Comparison of ENCODE assay signal across 1 cellular context in the genomic region with DNA sequence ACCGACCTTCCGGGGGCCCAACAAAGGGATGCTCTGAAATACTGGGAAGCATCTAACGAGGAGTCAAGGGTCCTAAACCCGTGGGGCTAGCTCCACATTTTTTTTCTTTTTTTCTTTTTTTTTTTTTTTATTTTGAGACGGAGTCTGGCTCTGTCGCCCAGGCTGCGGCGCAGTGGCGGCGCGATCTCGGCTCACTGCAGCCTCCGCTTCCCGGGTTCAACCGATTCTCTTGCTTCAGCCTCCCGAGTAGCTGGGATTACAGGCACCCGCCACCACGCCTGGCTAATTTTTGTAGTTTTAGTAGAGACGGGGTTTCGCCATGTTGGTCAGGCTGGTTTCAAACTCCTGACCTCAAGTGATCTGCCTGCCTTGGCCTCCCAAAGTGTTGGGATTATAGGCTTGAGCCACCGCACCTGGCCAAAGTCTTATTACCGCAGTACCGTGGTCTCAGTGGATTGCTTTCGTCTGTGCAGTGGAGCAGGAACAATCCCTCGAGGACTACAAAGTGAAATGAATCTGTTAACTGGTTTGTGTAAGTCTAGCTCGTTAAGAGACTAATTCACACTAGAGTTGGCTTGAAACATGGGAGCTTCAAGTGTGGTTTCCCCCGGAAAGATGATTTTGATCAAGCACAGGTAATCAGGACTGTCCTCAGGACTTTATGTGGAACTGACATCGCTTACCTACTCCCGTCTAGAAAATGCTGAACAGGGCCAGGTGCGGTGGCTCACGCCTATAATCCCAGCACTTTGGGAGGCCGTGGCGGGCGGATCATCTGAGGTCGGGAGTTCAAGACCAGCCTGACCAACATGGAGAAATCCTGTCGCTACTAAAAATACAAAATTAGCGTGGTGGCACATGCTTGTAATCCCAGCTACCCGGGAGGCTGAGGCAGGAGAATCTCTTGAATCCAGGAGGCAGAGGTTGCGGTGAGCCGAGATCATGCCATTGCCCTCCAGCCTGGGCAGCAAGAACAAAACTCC.
A peak's percentile ranks its signal among the peaks of the same experiment; 100 is the strongest.
TF ChIP-seq lines count a peak whose summit lies in the region.

No MANE protein-coding gene starts in this region.

TF ChIP-seq in GM12878, 131 proteins besides CTCF, POLR2A, EP300 and RAD21:
- TF ChIP-seq, protein P1, sequence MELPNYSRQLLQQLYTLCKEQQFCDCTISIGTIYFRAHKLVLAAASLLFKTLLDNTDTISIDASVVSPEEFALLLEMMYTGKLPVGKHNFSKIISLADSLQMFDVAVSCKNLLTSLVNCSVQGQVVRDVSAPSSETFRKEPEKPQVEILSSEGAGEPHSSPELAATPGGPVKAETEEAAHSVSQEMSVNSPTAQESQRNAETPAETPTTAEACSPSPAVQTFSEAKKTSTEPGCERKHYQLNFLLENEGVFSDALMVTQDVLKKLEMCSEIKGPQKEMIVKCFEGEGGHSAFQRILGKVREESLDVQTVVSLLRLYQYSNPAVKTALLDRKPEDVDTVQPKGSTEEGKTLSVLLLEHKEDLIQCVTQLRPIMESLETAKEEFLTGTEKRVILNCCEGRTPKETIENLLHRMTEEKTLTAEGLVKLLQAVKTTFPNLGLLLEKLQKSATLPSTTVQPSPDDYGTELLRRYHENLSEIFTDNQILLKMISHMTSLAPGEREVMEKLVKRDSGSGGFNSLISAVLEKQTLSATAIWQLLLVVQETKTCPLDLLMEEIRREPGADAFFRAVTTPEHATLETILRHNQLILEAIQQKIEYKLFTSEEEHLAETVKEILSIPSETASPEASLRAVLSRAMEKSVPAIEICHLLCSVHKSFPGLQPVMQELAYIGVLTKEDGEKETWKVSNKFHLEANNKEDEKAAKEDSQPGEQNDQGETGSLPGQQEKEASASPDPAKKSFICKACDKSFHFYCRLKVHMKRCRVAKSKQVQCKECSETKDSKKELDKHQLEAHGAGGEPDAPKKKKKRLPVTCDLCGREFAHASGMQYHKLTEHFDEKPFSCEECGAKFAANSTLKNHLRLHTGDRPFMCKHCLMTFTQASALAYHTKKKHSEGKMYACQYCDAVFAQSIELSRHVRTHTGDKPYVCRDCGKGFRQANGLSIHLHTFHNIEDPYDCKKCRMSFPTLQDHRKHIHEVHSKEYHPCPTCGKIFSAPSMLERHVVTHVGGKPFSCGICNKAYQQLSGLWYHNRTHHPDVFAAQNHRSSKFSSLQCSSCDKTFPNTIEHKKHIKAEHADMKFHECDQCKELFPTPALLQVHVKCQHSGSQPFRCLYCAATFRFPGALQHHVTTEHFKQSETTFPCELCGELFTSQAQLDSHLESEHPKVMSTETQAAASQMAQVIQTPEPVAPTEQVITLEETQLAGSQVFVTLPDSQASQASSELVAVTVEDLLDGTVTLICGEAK (IDR thresholded peaks at IDR 0.05; ENCODE audit: borderline replicate concordance) = peak; percentile 60
- TF ChIP-seq, protein P2, sequence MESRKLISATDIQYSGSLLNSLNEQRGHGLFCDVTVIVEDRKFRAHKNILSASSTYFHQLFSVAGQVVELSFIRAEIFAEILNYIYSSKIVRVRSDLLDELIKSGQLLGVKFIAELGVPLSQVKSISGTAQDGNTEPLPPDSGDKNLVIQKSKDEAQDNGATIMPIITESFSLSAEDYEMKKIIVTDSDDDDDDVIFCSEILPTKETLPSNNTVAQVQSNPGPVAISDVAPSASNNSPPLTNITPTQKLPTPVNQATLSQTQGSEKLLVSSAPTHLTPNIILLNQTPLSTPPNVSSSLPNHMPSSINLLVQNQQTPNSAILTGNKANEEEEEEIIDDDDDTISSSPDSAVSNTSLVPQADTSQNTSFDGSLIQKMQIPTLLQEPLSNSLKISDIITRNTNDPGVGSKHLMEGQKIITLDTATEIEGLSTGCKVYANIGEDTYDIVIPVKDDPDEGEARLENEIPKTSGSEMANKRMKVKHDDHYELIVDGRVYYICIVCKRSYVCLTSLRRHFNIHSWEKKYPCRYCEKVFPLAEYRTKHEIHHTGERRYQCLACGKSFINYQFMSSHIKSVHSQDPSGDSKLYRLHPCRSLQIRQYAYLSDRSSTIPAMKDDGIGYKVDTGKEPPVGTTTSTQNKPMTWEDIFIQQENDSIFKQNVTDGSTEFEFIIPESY (IDR thresholded peaks at IDR 0.05) = peak; percentile 81; the same call in 1 of the 2 replicates
- TF ChIP-seq, protein P3, sequence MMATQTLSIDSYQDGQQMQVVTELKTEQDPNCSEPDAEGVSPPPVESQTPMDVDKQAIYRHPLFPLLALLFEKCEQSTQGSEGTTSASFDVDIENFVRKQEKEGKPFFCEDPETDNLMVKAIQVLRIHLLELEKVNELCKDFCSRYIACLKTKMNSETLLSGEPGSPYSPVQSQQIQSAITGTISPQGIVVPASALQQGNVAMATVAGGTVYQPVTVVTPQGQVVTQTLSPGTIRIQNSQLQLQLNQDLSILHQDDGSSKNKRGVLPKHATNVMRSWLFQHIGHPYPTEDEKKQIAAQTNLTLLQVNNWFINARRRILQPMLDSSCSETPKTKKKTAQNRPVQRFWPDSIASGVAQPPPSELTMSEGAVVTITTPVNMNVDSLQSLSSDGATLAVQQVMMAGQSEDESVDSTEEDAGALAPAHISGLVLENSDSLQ (IDR thresholded peaks at IDR 0.05) = peak; percentile 18; the same call in 1 of the 2 replicates
- TF ChIP-seq MTA2 (IDR thresholded peaks at IDR 0.05; ENCODE audit: low read depth) (0 out of 2 replicates have a peak, but pooled peaks have one; percentile 8), NBN (IDR thresholded peaks at IDR 0.05) (peak; percentile 74; the same call in 1 of the 2 replicates), HDGF (IDR thresholded peaks at IDR 0.05) (peak; percentile 83)
- TF ChIP-seq, protein P4, sequence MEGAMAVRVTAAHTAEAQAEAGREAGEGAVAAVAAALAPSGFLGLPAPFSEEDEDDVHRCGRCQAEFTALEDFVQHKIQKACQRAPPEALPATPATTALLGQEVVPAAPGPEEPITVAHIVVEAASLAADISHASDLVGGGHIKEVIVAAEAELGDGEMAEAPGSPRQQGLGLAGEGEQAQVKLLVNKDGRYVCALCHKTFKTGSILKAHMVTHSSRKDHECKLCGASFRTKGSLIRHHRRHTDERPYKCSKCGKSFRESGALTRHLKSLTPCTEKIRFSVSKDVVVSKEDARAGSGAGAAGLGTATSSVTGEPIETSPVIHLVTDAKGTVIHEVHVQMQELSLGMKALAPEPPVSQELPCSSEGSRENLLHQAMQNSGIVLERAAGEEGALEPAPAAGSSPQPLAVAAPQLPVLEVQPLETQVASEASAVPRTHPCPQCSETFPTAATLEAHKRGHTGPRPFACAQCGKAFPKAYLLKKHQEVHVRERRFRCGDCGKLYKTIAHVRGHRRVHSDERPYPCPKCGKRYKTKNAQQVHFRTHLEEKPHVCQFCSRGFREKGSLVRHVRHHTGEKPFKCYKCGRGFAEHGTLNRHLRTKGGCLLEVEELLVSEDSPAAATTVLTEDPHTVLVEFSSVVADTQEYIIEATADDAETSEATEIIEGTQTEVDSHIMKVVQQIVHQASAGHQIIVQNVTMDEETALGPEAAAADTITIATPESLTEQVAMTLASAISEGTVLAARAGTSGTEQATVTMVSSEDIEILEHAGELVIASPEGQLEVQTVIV (IDR thresholded peaks at IDR 0.05; ENCODE audit: borderline replicate concordance, partially characterized antibody) = peak; percentile 19
- TF ChIP-seq, protein P5, sequence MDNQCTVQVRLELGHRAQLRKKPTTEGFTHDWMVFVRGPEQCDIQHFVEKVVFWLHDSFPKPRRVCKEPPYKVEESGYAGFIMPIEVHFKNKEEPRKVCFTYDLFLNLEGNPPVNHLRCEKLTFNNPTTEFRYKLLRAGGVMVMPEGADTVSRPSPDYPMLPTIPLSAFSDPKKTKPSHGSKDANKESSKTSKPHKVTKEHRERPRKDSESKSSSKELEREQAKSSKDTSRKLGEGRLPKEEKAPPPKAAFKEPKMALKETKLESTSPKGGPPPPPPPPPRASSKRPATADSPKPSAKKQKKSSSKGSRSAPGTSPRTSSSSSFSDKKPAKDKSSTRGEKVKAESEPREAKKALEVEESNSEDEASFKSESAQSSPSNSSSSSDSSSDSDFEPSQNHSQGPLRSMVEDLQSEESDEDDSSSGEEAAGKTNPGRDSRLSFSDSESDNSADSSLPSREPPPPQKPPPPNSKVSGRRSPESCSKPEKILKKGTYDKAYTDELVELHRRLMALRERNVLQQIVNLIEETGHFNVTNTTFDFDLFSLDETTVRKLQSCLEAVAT (IDR thresholded peaks at IDR 0.05) = peak; percentile 99
TF ChIP-seq in GM12878: peak in this region for 8; not testable (repeated sequence) for 123.
